1 cellular context compared by ENCODE assay signal in genomic region chr21:33374080-33374873, GRCh38.
A peak's percentile ranks its signal among the peaks of the same experiment; 100 is the strongest.
TF ChIP-seq lines count a peak whose summit lies in the region.

No MANE protein-coding gene starts in this region.

TF ChIP-seq in GM12878, 131 proteins besides CTCF, POLR2A, EP300 and RAD21 (continued from another document and continues in another):
- TF ChIP-seq ZNF687 (IDR thresholded peaks at IDR 0.05) (no peak), IKZF1 (conservative IDR thresholded peaks at IDR 0.05) (peak; percentile 61), SKIL (IDR thresholded peaks at IDR 0.05; ENCODE audit: low read depth, poor library complexity, severe bottlenecking) (no peak), TARDBP (IDR thresholded peaks at IDR 0.05; ENCODE audit: borderline replicate concordance) (no peak), FOXK2 (IDR thresholded peaks at IDR 0.05) (no peak), IRF3 (IDR thresholded peaks at IDR 0.05) (no peak), SMC3 (IDR thresholded peaks at IDR 0.05; ENCODE audit: borderline replicate concordance, low read length) (peak; percentile 71; the same call in 1 of the 2 replicates), ATF7 (IDR thresholded peaks at IDR 0.05; ENCODE audit: low read depth) (peak; percentile 19; the same call in 1 of the 2 replicates), FOXM1 (IDR thresholded peaks at IDR 0.05; ENCODE audit: low read depth, low read length) (no peak), RFX5 (IDR thresholded peaks at IDR 0.05; ENCODE audit: low read depth, low read length) (no peak), SPI1 (IDR thresholded peaks at IDR 0.05; ENCODE audit: borderline replicate concordance, insufficient read depth, low read depth, low read length) (peak; percentile 93), MEF2A (IDR thresholded peaks at IDR 0.05; ENCODE audit: insufficient read depth, low read depth, low read length) (peak; percentile 69), PBX3 (IDR thresholded peaks at IDR 0.05; ENCODE audit: insufficient replicate concordance, low read depth, low read length) (no peak), CUX1 (IDR thresholded peaks at IDR 0.05; ENCODE audit: insufficient replicate concordance, low read depth, low read length) (no peak), SREBF1 (IDR thresholded peaks at IDR 0.05; ENCODE audit: low read length) (no peak), IRF4 (IDR thresholded peaks at IDR 0.05; ENCODE audit: low read depth, low read length) (no peak), POLR2AphosphoS2 (IDR thresholded peaks at IDR 0.05; ENCODE audit: low read depth, low read length) (no peak), ZNF384 (IDR thresholded peaks at IDR 0.05; ENCODE audit: borderline replicate concordance, low read depth, low read length) (no peak), SIX5 (IDR thresholded peaks at IDR 0.05; ENCODE audit: low read depth, low read length, severe bottlenecking) (no peak), RBBP5 (conservative IDR thresholded peaks at IDR 0.05) (no peak), SREBF2 (IDR thresholded peaks at IDR 0.05; ENCODE audit: low read length) (no peak), PAX8 (IDR thresholded peaks at IDR 0.05) (no peak)
- TF ChIP-seq, protein P1, sequence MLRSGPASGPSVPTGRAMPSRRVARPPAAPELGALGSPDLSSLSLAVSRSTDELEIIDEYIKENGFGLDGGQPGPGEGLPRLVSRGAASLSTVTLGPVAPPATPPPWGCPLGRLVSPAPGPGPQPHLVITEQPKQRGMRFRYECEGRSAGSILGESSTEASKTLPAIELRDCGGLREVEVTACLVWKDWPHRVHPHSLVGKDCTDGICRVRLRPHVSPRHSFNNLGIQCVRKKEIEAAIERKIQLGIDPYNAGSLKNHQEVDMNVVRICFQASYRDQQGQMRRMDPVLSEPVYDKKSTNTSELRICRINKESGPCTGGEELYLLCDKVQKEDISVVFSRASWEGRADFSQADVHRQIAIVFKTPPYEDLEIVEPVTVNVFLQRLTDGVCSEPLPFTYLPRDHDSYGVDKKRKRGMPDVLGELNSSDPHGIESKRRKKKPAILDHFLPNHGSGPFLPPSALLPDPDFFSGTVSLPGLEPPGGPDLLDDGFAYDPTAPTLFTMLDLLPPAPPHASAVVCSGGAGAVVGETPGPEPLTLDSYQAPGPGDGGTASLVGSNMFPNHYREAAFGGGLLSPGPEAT (IDR thresholded peaks at IDR 0.05; ENCODE audit: low read depth), result peak; percentile 49; the same call in 1 of the 2 replicates
- TF ChIP-seq, protein P2, sequence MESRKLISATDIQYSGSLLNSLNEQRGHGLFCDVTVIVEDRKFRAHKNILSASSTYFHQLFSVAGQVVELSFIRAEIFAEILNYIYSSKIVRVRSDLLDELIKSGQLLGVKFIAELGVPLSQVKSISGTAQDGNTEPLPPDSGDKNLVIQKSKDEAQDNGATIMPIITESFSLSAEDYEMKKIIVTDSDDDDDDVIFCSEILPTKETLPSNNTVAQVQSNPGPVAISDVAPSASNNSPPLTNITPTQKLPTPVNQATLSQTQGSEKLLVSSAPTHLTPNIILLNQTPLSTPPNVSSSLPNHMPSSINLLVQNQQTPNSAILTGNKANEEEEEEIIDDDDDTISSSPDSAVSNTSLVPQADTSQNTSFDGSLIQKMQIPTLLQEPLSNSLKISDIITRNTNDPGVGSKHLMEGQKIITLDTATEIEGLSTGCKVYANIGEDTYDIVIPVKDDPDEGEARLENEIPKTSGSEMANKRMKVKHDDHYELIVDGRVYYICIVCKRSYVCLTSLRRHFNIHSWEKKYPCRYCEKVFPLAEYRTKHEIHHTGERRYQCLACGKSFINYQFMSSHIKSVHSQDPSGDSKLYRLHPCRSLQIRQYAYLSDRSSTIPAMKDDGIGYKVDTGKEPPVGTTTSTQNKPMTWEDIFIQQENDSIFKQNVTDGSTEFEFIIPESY (IDR thresholded peaks at IDR 0.05), result no peak
- TF ChIP-seq, protein P3, sequence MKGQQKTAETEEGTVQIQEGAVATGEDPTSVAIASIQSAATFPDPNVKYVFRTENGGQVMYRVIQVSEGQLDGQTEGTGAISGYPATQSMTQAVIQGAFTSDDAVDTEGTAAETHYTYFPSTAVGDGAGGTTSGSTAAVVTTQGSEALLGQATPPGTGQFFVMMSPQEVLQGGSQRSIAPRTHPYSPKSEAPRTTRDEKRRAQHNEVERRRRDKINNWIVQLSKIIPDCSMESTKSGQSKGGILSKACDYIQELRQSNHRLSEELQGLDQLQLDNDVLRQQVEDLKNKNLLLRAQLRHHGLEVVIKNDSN (IDR thresholded peaks at IDR 0.05; ENCODE audit: borderline replicate concordance, extremely low read length, insufficient read depth, low read depth, low read length), result no peak
- TF ChIP-seq, protein P4, sequence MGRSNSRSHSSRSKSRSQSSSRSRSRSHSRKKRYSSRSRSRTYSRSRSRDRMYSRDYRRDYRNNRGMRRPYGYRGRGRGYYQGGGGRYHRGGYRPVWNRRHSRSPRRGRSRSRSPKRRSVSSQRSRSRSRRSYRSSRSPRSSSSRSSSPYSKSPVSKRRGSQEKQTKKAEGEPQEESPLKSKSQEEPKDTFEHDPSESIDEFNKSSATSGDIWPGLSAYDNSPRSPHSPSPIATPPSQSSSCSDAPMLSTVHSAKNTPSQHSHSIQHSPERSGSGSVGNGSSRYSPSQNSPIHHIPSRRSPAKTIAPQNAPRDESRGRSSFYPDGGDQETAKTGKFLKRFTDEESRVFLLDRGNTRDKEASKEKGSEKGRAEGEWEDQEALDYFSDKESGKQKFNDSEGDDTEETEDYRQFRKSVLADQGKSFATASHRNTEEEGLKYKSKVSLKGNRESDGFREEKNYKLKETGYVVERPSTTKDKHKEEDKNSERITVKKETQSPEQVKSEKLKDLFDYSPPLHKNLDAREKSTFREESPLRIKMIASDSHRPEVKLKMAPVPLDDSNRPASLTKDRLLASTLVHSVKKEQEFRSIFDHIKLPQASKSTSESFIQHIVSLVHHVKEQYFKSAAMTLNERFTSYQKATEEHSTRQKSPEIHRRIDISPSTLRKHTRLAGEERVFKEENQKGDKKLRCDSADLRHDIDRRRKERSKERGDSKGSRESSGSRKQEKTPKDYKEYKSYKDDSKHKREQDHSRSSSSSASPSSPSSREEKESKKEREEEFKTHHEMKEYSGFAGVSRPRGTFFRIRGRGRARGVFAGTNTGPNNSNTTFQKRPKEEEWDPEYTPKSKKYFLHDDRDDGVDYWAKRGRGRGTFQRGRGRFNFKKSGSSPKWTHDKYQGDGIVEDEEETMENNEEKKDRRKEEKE (IDR thresholded peaks at IDR 0.05), result no peak
